ENCODE assay signal across 9 cellular contexts in genomic region chr10:50577681-50578350, GRCh38. TPM values are rescaled to one million over a fixed set of nuclear protein-coding genes. Genes with fewer than 3 reads are reported as not detected.
DNase-seq lines count a peak whose midpoint lies in the region; ATAC-seq and TF ChIP-seq lines count a peak whose summit lies in the region.
"Had no signal": no experiment of that assay in that cellular context is flagged by ENCODE, and none has a peak within 500 bp of the region (broad histone marks: within the 10 kb centered on the region; RNA-seq: fewer than 3 reads in every experiment).

No MANE protein-coding gene starts in this region.

- no peaks in the 10 kb centered on the region for H3K9me3 ChIP-seq in lung (ENCODE audit: control insufficient read depth in 2 of 2, insufficient read depth in 1 of 2, low read length in 1 of 2)

- H3K4me1 ChIP-seq in lung (ENCODE audit: control insufficient read depth in 2 of 2, insufficient read depth in 2 of 2, low read length in 2 of 2), result peaks cover 8 to 18% of the 10 kb centered on the region in 2 donors

- H3K4me3 ChIP-seq in lung (no peak overlapping the region), H7 (ENCODE audit: insufficient read depth, low read depth, low read length) (no peak overlapping the region)
- H3K4me3 ChIP-seq: skin epidermis had no signal

- peak overlapping the region; percentile 64 to 83 for H3K27ac ChIP-seq in lung (ENCODE audit: low read depth in 1 of 2, low read length in 1 of 2)

- DNase-seq in COLO829 (ENCODE audit: low spot score) (peak; percentile 29), amniotic epithelial cell (ENCODE audit: low read depth) (peak; percentile 72), lung (ENCODE audit: low spot score) (no peak), H7 (no peak), DMS53 treated with DMSO at 0.1 percent for 48 hours (lab: John Stamatoyannopoulos, UW; ENCODE audit: unreplicated experiment) (no peak)
- DNase-seq in activated effector memory CD4-positive, alpha-beta T cell treated with anti-CD3 and anti-CD28 coated beads, Interleukin-2, amount 50 U/mL, for 16 hours, result no peak
- DNase-seq in stimulated activated CD4-positive, alpha-beta T cell treated with anti-CD3 and anti-CD28 coated beads, Interleukin-1b, Interleukin-23, amount 100 ng/mL, for 48 hours, result no peak

- no peak for TF ChIP-seq CTCF in lung (IDR thresholded peaks at IDR 0.05; ENCODE audit: control extremely low read depth, extremely low read depth)

- ATAC-seq in HG02885 (IDR thresholded peaks at IDR 0.05; ENCODE audit: poor library complexity, unreplicated experiment) (peak; percentile 63), lung (ENCODE audit: insufficient read depth, low FRiP score) (peak; percentile 77)

- WGBS in lung, 2 donors, result 41% methylated on average over 7 of the region's 7 CpGs

- H3K36me3 ChIP-seq in lung (ENCODE audit: control insufficient read depth in 2 of 2, insufficient read depth in 2 of 2, low read length in 2 of 2), result no peaks in the 10 kb centered on the region
- no peaks in the 10 kb centered on the region for H3K36me3 ChIP-seq in H7 (replicated peaks; ENCODE audit: control insufficient read depth, insufficient read depth, low read length)

- H3K27me3 ChIP-seq in lung (ENCODE audit: control insufficient read depth, insufficient read depth), result no peaks in the 10 kb centered on the region
- H3K27me3 ChIP-seq in H7 (ENCODE audit: control insufficient read depth, insufficient read depth, low read length), result no peaks in the 10 kb centered on the region

RNA-seq across cellular contexts. Expression of gene SGMS1, which starts 45.9 kb away (rescaled TPM):
- total RNA-seq in lung, result 100 to 1,000 TPM in 1 of 2 donors, 10 to 100 TPM in 1; 60.9 to 142 TPM
- 10 to 100 TPM; 15.8 to 21.6 TPM for polyA plus RNA-seq in lung
- total RNA-seq in H7 (2014; rRNA removed; shearing (Covaris generic)), result 19.4 and 20.1 TPM in 2 replicates

Comparison
In these comparisons a context has a peak if more than half of its experiments do, and no peak if none do; other contexts are left out.
1. DNase-seq: peak in COLO829 (single experiment) and amniotic epithelial cell (single experiment); none in lung (single experiment), H7 (single experiment), activated effector memory CD4-positive, alpha-beta T cell treated with anti-CD3 and anti-CD28 coated beads, Interleukin-2, amount 50 U/mL, for 16 hours (single experiment), stimulated activated CD4-positive, alpha-beta T cell treated with anti-CD3 and anti-CD28 coated beads, Interleukin-1b, Interleukin-23, amount 100 ng/mL, for 48 hours (single experiment) and DMS53 treated with DMSO at 0.1 percent for 48 hours (single experiment).